ENCODE assay signal across 24 cellular contexts in the genomic region with DNA sequence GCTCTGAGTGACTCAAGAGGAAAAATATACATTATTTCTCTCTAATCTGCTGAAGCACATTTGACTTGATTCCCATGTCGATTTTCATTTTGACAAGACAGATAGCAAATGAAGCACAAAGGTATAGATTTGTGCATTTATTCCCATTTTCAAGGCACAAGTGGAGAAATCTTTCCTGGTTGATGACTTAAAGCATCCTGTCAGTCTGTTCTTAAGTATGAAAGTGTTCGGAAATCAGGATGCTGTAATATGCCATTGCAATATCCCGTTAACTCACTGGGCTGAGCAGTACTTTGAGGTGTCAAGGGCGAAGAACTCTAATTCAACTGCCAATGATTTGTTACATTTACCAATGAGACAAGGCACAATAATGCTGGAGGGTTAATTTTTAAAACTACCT.
"Had no signal": no experiment of that assay in that cellular context is flagged by ENCODE, and none has a peak within 500 bp of the region (broad histone marks: within the 10 kb centered on the region; RNA-seq: fewer than 3 reads in every experiment).

No MANE protein-coding gene starts in this region.

- H3K36me3 ChIP-seq: stomach, suprapubic skin, thoracic aorta, thyroid gland, tibial artery, tibial nerve, transverse colon, upper lobe of left lung, upper lobe of right lung, uterus, vagina had no signal

- DNase-seq: stimulated activated CD4-positive, alpha-beta T cell treated with anti-CD3 and anti-CD28 coated beads, Interleukin-2, amount 100 ng/mL, for 48 hours; stimulated activated CD4-positive, alpha-beta T cell treated with anti-CD3 and anti-CD28 coated beads, Interleukin-4, amount 100 ng/mL, for 1 hour; stimulated activated CD4-positive, alpha-beta T cell treated with anti-CD3 and anti-CD28 coated beads, Interleukin-4, amount 100 ng/mL, for 24 hours; stimulated activated CD4-positive, alpha-beta T cell treated with anti-CD3 and anti-CD28 coated beads, Interleukin-4, amount 100 ng/mL, for 4 hours; stimulated activated CD8-positive, alpha-beta memory T cell treated with anti-CD3 and anti-CD28 coated beads, Interleukin-4, amount 100 ng/mL, for 48 hours; stimulated activated naive B cell treated with anti-CD40 and anti-IgM and Interleukin-4, amounts not matched to agents 10 μg/mL and 1 μg/mL and 100 μg/mL, for 72 hours; stimulated activated naive CD4-positive, alpha-beta T cell; stimulated activated naive CD4-positive, alpha-beta T cell treated with Interleukin-2 at 50 U/mL for 16 hours; stimulated activated naive CD8-positive, alpha-beta T cell treated with anti-CD3 and anti-CD28 coated beads, Interleukin-15, amount 100 ng/mL, for 72 hours; stimulated activated naive CD8-positive, alpha-beta T cell treated with anti-CD3 and anti-CD28 coated beads, Interleukin-15, Interleukin-2, amounts not matched to agents 100 U/mL and 50 U/mL, for 24 hours; stomach; substantia nigra; testis; thyroid gland; tibial artery; transverse colon; trophoblast cell; upper lobe of left lung; upper lobe of right lung; uterus had no signal

- H3K27me3 ChIP-seq: stomach, suprapubic skin, testis, thyroid gland, tibial artery, tibial nerve, transverse colon, upper lobe of left lung, upper lobe of right lung, uterus, vagina had no signal

- H3K4me1 ChIP-seq: stomach, suprapubic skin, testis, thyroid gland, tibial artery, tibial nerve, transverse colon, upper lobe of left lung, upper lobe of right lung, uterus, vagina had no signal

- H3K9me3 ChIP-seq: suprapubic skin, testis, thoracic aorta, thyroid gland, tibial artery, tibial nerve, transverse colon, upper lobe of left lung, upper lobe of right lung, uterus, vagina had no signal

- H3K4me3 ChIP-seq: stomach, suprapubic skin, testis, thoracic aorta, thyroid gland, tibial artery, tibial nerve, transverse colon, upper lobe of left lung, upper lobe of right lung, uterus, vagina had no signal

- H3K27ac ChIP-seq: stomach, suprapubic skin, testis, thoracic aorta, thyroid gland, tibial artery, tibial nerve, transverse colon, upper lobe of left lung, upper lobe of right lung, uterus, vagina had no signal
